In genomic region chr11:61155312-61155711, GRCh38 we compare ENCODE assay signal across 22 cellular contexts. TPM values are rescaled to one million over a fixed set of nuclear protein-coding genes. Genes with fewer than 3 reads are reported as not detected.
"Had no signal": no experiment of that assay in that cellular context is flagged by ENCODE, and none has a peak within 500 bp of the region (broad histone marks: within the 10 kb centered on the region; RNA-seq: fewer than 3 reads in every experiment).

No MANE protein-coding gene starts in this region.

- ATAC-seq: effector memory CD8-positive, alpha-beta T cell; left cardiac atrium; lower lobe of right lung; psoas muscle had no signal

- H2AFZ ChIP-seq: hepatocyte had no signal

- H3K27ac Mint-ChIP-seq: dendritic cell treated with granulocyte-macrophage colony-stimulating factor and Interleukin-4, amounts not matched to agents 40 ng/mL and 50 ng/mL, for 4 days; effector memory CD8-positive, alpha-beta T cell; memory B cell; nephron had no signal

- H3K36me3 ChIP-seq: uterus had no signal

- DNase-seq: effector memory CD8-positive, alpha-beta T cell; esophagus squamous epithelium; foreskin fibroblast; kidney; left cardiac atrium; left ventricle myocardium inferior; lower lobe of right lung; naive B cell; psoas muscle; retina; stimulated activated CD4-positive, alpha-beta T cell treated with anti-CD3 and anti-CD28 coated beads, Interleukin-12 subunit alpha, Interleukin-12 subunit beta, amount 100 ng/mL, for 4 hours; stimulated activated naive CD4-positive, alpha-beta T cell; upper lobe of left lung; uterus had no signal

- H3K4me3 ChIP-seq: esophagus squamous epithelium, hepatocyte, left ventricle myocardium inferior, lower lobe of right lung, psoas muscle, upper lobe of left lung, uterus had no signal

- FAIRE-seq: colon, kidney, small intestine had no signal

- H3K9me3 ChIP-seq: lower lobe of right lung, upper lobe of left lung, uterus had no signal

- H3K4me2 ChIP-seq: hepatocyte had no signal

- H3K27ac ChIP-seq: hepatocyte, left ventricle myocardium inferior, lower lobe of right lung, psoas muscle, upper lobe of left lung, uterus had no signal

- H3K27me3 Mint-ChIP-seq: dendritic cell treated with granulocyte-macrophage colony-stimulating factor and Interleukin-4, amounts not matched to agents 40 ng/mL and 50 ng/mL, for 4 days; effector memory CD8-positive, alpha-beta T cell; memory B cell; naive B cell had no signal

- H3K4me3 Mint-ChIP-seq: dendritic cell treated with granulocyte-macrophage colony-stimulating factor and Interleukin-4, amounts not matched to agents 40 ng/mL and 50 ng/mL, for 4 days; effector memory CD8-positive, alpha-beta T cell; memory B cell; nephron had no signal

- H3K27me3 ChIP-seq: esophagus squamous epithelium, hepatocyte, upper lobe of left lung, uterus had no signal

RNA-seq across cellular contexts. Expression of gene PGA3, which starts 48.0 kb away (rescaled TPM):
- total RNA-seq: epithelial cell of proximal tubule, esophagus squamous epithelium, osteoblast had no signal

RNA-seq across cellular contexts. Expression of gene CD5, which starts 53.0 kb away (rescaled TPM):
- total RNA-seq: epithelial cell of proximal tubule, hepatocyte, osteoblast had no signal
